1 cellular context compared by ENCODE assay signal in genomic region chr1:153724634-153725033, GRCh38. TPM values are rescaled to one million over a fixed set of nuclear protein-coding genes. Genes with fewer than 3 reads are reported as not detected.
"Had no signal": no experiment of that assay in that cellular context is flagged by ENCODE, and none has a peak within 500 bp of the region (broad histone marks: within the 10 kb centered on the region; RNA-seq: fewer than 3 reads in every experiment).

No MANE protein-coding gene starts in this region.

RNA-seq across cellular contexts. Expression of gene NPR1, which starts 46.1 kb away (rescaled TPM):
- total RNA-seq: foreskin keratinocyte had no signal
- polyA plus RNA-seq: foreskin keratinocyte had no signal
